Comparison of ENCODE assay signal across 20 cellular contexts in the genomic region with DNA sequence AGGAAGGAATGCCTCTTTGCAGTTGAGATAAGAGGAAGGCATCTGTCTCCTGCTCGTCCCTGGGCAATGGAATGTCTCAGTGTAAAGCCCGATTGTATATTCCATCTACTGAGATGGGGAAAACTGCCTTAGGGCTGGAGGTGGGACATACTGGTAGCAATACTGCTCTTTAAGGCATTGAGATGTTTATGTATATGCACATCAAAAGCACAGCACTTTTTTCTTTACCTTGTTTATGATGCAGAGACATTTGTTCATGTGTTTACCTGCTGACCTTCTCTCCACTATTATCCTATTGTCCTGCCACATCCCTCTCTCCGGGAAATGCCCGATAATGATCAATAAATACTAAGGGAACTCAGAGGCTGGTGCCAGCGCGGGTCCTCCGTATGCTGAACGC. TPM values are rescaled to one million over a fixed set of nuclear protein-coding genes. Genes with fewer than 3 reads are reported as not detected.
"Had no signal": no experiment of that assay in that cellular context is flagged by ENCODE, and none has a peak within 500 bp of the region (broad histone marks: within the 10 kb centered on the region; RNA-seq: fewer than 3 reads in every experiment).

No MANE protein-coding gene starts in this region.

RNA-seq across cellular contexts. Expression of a gene that starts 19.5 kb away (rescaled TPM):
- total RNA-seq: activated B cell treated with CpG ODN at 0.5 μM for 24 hours had no signal

RNA-seq across cellular contexts. Expression of a gene that starts 43.1 kb away (rescaled TPM):
- total RNA-seq: activated CD4-positive, alpha-beta memory T cell treated with anti-CD3 and anti-CD28 coated beads for 36 hours; activated CD4-positive, alpha-beta T cell treated with anti-CD3 and anti-CD28 coated beads, Interleukin-2, amount 10 ng/mL, durations not matched to agents 24 days and 14 days; activated CD8-positive, alpha-beta memory T cell treated with anti-CD3 and anti-CD28 coated beads for 36 hours; activated CD8-positive, alpha-beta T cell treated with anti-CD3 and anti-CD28 coated beads for 36 hours; activated naive CD4-positive, alpha-beta T cell treated with anti-CD3 and anti-CD28 coated beads for 36 hours; activated naive CD8-positive, alpha-beta T cell treated with anti-CD3 and anti-CD28 coated beads for 36 hours; activated T-cell treated with anti-CD3 and anti-CD28 coated beads, Interleukin-2, amount 50 U/mL, for 4 hours; activated T-helper 1 cell treated with anti-CD3 and anti-CD28 coated beads, Interleukin-12 subunit alpha, Interleukin-12 subunit beta, Interleukin-2, Interleukin-4 antibody, amounts not matched to agents 30 ng/mL and 10 ng/mL and 1 ng/mL, durations not matched to agents 14 hours and 24 hours and 36 hours; bronchial epithelial cell; T-helper 1 cell treated with Interleukin-12 subunit alpha and Interleukin-12 subunit beta and Interleukin-4 antibody, amounts not matched to agents 30 ng/mL and 1 ng/mL, for 36 hours; T-helper 2 cell treated with Interferon-gamma antibody and Interleukin-4, amounts not matched to agents 100 ng/mL and 5 ng/mL, for 36 hours had no signal
- polyA plus RNA-seq: aorta had no signal

RNA-seq across cellular contexts. Expression of a gene that starts 48.8 kb away (rescaled TPM):
- total RNA-seq: activated B cell treated with CpG ODN at 0.5 μM for 24 hours; activated CD4-positive, alpha-beta memory T cell treated with anti-CD3 and anti-CD28 coated beads for 36 hours; activated CD4-positive, alpha-beta T cell treated with anti-CD3 and anti-CD28 coated beads, Interleukin-2, amount 10 ng/mL, durations not matched to agents 24 days and 14 days; activated CD8-positive, alpha-beta memory T cell treated with anti-CD3 and anti-CD28 coated beads for 36 hours; activated CD8-positive, alpha-beta T cell treated with anti-CD3 and anti-CD28 coated beads for 36 hours; activated naive CD4-positive, alpha-beta T cell treated with anti-CD3 and anti-CD28 coated beads for 36 hours; activated naive CD4-positive, alpha-beta T cell treated with anti-CD3 and anti-CD28 coated beads, Interleukin-2, amount 50 U/mL, for 72 hours; activated naive CD8-positive, alpha-beta T cell treated with anti-CD3 and anti-CD28 coated beads for 36 hours; activated T-cell treated with anti-CD3 and anti-CD28 coated beads, Interleukin-2, amount 50 U/mL, for 4 hours; activated T-cell treated with anti-CD3 and anti-CD28 coated beads, Interleukin-2, amount 50 U/mL, for 72 hours; activated T-helper 1 cell treated with anti-CD3 and anti-CD28 coated beads, Interleukin-12 subunit alpha, Interleukin-12 subunit beta, Interleukin-2, Interleukin-4 antibody, amounts not matched to agents 30 ng/mL and 10 ng/mL and 1 ng/mL, durations not matched to agents 14 hours and 24 hours and 36 hours; activated T-helper 17 cell treated with anti-CD3 and anti-CD28 coated beads, Interleukin-2, amount 50 U/mL, for 72 hours; adrenal gland; aorta; bronchial epithelial cell; cardiac muscle cell; T-cell; T-helper 1 cell treated with Interleukin-12 subunit alpha and Interleukin-12 subunit beta and Interleukin-4 antibody, amounts not matched to agents 30 ng/mL and 1 ng/mL, for 36 hours; T-helper 17 cell; T-helper 2 cell treated with Interferon-gamma antibody and Interleukin-4, amounts not matched to agents 100 ng/mL and 5 ng/mL, for 36 hours had no signal
- polyA plus RNA-seq: adrenal gland, aorta, cardiac muscle cell had no signal
